In the genomic region with DNA sequence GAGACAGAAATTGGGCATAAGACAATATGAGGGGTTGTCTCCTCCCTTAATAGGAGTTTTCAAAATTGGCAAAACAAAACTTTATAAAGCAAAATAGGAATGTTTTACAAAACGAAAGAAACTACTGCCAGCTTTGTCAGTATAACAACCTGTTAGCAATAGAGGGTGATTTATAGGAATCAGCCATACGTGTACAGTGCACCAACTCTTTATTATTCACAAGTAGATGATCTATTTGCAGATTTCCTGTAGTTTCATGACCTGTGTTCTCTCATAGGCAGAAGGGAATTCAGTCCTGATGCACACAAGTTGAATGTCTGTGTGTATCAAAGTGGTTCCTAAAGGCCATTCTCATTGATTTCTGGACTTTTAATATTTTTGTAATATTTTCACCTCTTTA, we compare ENCODE assay signal across 25 cellular contexts.
"Had no signal": no experiment of that assay in that cellular context is flagged by ENCODE, and none has a peak within 500 bp of the region (broad histone marks: within the 10 kb centered on the region; RNA-seq: fewer than 3 reads in every experiment).

No MANE protein-coding gene starts in this region.

- H3K9me3 ChIP-seq: heart right ventricle, left lung, lower lobe of right lung, psoas muscle, right atrium auricular region, tibial nerve, uterus had no signal

- H3K27me3 ChIP-seq: hepatocyte, left lung, right atrium auricular region, tibial nerve, uterus had no signal

- H3K4me3 Mint-ChIP-seq: naive B cell; natural killer cell; neural crest cell; stimulated activated effector memory CD8-positive, alpha-beta T cell treated with anti-CD3 and anti-CD28 coated beads, Interleukin-12 subunit alpha, Interleukin-12 subunit beta, amount 100 ng/mL, for 72 hours; stimulated activated naive CD8-positive, alpha-beta T cell treated with anti-CD3 and anti-CD28 coated beads, Interleukin-15, Interleukin-2, amounts not matched to agents 100 ng/mL and 50 ng/mL, for 24 hours; type B pancreatic cell had no signal

- H3K4me1 ChIP-seq: heart right ventricle, left lung, lower lobe of right lung, parathyroid adenoma, psoas muscle, right atrium auricular region, tibial nerve, uterus had no signal

- H3K36me3 ChIP-seq: heart right ventricle, left lung, lower lobe of right lung, right atrium auricular region, tibial nerve, uterus had no signal

- H3K36me3 Mint-ChIP-seq: naive B cell; natural killer cell; stimulated activated effector memory CD8-positive, alpha-beta T cell treated with anti-CD3 and anti-CD28 coated beads, Interleukin-12 subunit alpha, Interleukin-12 subunit beta, amount 100 ng/mL, for 72 hours; type B pancreatic cell had no signal

- H3K27ac ChIP-seq: heart right ventricle, hepatocyte, left lung, lower lobe of right lung, parathyroid adenoma, psoas muscle, right atrium auricular region, skin epidermis, tibial nerve, uterus had no signal

- H3K4me1 Mint-ChIP-seq: natural killer cell; neural crest cell; stimulated activated effector memory CD8-positive, alpha-beta T cell treated with anti-CD3 and anti-CD28 coated beads, Interleukin-12 subunit alpha, Interleukin-12 subunit beta, amount 100 ng/mL, for 72 hours had no signal

- ATAC-seq: heart right ventricle; left cardiac atrium; left lung; lower lobe of right lung; natural killer cell; psoas muscle; sciatic nerve; stimulated activated effector memory CD8-positive, alpha-beta T cell treated with anti-CD3 and anti-CD28 coated beads, Interleukin-12 subunit alpha, Interleukin-12 subunit beta, amount 100 ng/mL, for 72 hours had no signal

- DNase-seq: heart right ventricle; islet precursor cell; left cardiac atrium; left lung; lower lobe of right lung; mammary epithelial cell; mesenchymal stem cell; naive B cell; natural killer cell; nucleus accumbens; psoas muscle; stimulated activated CD4-positive, alpha-beta T cell treated with anti-CD3 and anti-CD28 coated beads, Interleukin-4, amount 100 ng/mL, for 24 hours; stimulated activated naive CD4-positive, alpha-beta T cell; substantia nigra; uterus had no signal

- H3K9me3 Mint-ChIP-seq: natural killer cell; stimulated activated effector memory CD8-positive, alpha-beta T cell treated with anti-CD3 and anti-CD28 coated beads, Interleukin-12 subunit alpha, Interleukin-12 subunit beta, amount 100 ng/mL, for 72 hours; stimulated activated naive CD8-positive, alpha-beta T cell treated with anti-CD3 and anti-CD28 coated beads, Interleukin-15, Interleukin-2, amounts not matched to agents 100 ng/mL and 50 ng/mL, for 24 hours; type B pancreatic cell had no signal

- H3K27me3 Mint-ChIP-seq: naive B cell; stimulated activated naive CD8-positive, alpha-beta T cell treated with anti-CD3 and anti-CD28 coated beads, Interleukin-15, Interleukin-2, amounts not matched to agents 100 ng/mL and 50 ng/mL, for 24 hours; type B pancreatic cell had no signal

- H3K27ac Mint-ChIP-seq: naive B cell; natural killer cell; stimulated activated effector memory CD8-positive, alpha-beta T cell treated with anti-CD3 and anti-CD28 coated beads, Interleukin-12 subunit alpha, Interleukin-12 subunit beta, amount 100 ng/mL, for 72 hours; stimulated activated naive CD8-positive, alpha-beta T cell treated with anti-CD3 and anti-CD28 coated beads, Interleukin-15, Interleukin-2, amounts not matched to agents 100 ng/mL and 50 ng/mL, for 24 hours; type B pancreatic cell had no signal

- H3K4me3 ChIP-seq: heart right ventricle, hepatocyte, left lung, lower lobe of right lung, psoas muscle, right atrium auricular region, skin epidermis, tibial nerve, uterus had no signal
